ENCODE assay signal across 8 cellular contexts in the genomic region with DNA sequence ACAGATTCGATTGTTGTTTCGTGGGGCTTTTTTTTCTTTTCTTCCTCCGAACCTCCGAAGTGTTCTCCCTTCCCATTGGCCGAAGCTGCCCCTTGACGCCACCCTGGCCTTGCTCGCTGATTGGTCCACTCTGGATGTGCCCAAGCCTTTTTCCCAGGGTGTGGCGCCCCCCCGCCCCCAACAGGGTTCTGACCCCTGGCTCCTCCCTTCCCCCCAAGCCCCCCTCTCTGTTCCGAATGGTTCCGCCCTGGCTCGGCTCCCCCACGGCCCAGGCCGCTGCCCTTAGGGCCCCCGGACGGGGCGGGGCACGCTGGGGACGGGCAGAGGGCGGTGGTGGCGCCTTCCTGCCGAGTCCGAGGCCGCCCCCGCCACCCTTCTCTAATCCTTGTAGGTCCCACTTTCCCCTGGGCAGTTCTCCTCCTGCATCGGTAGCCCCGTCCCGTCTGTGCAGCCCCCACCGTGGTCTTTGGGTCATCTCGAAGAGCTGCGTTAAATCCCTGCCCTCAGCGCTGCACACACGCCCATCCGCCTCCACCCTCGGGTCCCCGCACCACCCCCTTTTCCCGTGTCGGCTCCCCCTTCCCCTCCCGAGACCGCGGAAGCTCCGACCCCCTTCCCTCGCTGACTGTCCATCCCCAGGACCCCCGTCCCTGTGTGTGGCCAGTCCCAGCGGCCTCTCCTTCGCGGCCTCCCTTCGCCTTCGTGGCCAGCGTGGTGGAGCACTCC. TPM values are rescaled to one million over a fixed set of nuclear protein-coding genes. Genes with fewer than 3 reads are reported as not detected.
DNase-seq lines count a peak whose midpoint lies in the region; ATAC-seq and TF ChIP-seq lines count a peak whose summit lies in the region.

No MANE protein-coding gene starts in this region.

- peak overlapping the region; percentile 58 for H3K27ac ChIP-seq in effector memory CD4-positive, alpha-beta T cell (ENCODE audit: insufficient read depth, low read length, poor library complexity, severe bottlenecking)

- TF ChIP-seq CTCF in AG09309 (IDR thresholded peaks at IDR 0.05; ENCODE audit: control insufficient read depth, insufficient read depth, low read depth, low read length, missing control alignments): no peak

- no peaks in the 10 kb centered on the region for H3K27me3 ChIP-seq in effector memory CD4-positive, alpha-beta T cell (replicated peaks; ENCODE audit: control insufficient read depth, insufficient read depth, low read length, poor library complexity, severe bottlenecking)

- CTCF ChIA-PET in activated CD4-positive, alpha-beta memory T cell treated with anti-CD3 and anti-CD28 coated beads, Interleukin-2, amount 10 ng/mL, durations not matched to agents 7 days and 5 days (lab: Charles Lee): interaction anchor here (0.7 to 1.7 kb wide), 4 partner anchors 30 to 129 kb away, joined by 3 to 6 read pairs (median 5); no protein-coding TSS in a partner anchor

- H3K27me3 Mint-ChIP-seq in activated CD4-positive, alpha-beta memory T cell treated with anti-CD3 and anti-CD28 coated beads, Interleukin-2, amount 10 ng/mL, durations not matched to agents 7 days and 5 days: peaks cover 13% of the 10 kb centered on the region

- H3K9me3 Mint-ChIP-seq in activated CD4-positive, alpha-beta memory T cell treated with anti-CD3 and anti-CD28 coated beads, Interleukin-2, amount 10 ng/mL, durations not matched to agents 7 days and 5 days: no peaks in the 10 kb centered on the region

- no peaks in the 10 kb centered on the region for H3K36me3 ChIP-seq in effector memory CD4-positive, alpha-beta T cell (ENCODE audit: control insufficient read depth, insufficient read depth, low read length)

- H3K9me3 ChIP-seq in effector memory CD4-positive, alpha-beta T cell (ENCODE audit: control insufficient read depth, low read length): no peaks in the 10 kb centered on the region

- H3K4me3 ChIP-seq in AG09309 (ENCODE audit: control insufficient read depth, low read depth, low read length): peak overlapping the region; percentile 65
- H3K4me3 ChIP-seq in effector memory CD4-positive, alpha-beta T cell (ENCODE audit: insufficient read depth, low read depth, low read length, poor library complexity, severe bottlenecking): peak overlapping the region; percentile 60

- H3K27ac Mint-ChIP-seq in activated CD4-positive, alpha-beta memory T cell treated with anti-CD3 and anti-CD28 coated beads, Interleukin-2, amount 10 ng/mL, durations not matched to agents 7 days and 5 days: peak overlapping the region; percentile 91

- H3K4me1 ChIP-seq in effector memory CD4-positive, alpha-beta T cell (ENCODE audit: control insufficient read depth, insufficient read depth, low read length, poor library complexity, severe bottlenecking): no peaks in the 10 kb centered on the region

- ATAC-seq in GM18867 (IDR thresholded peaks at IDR 0.05; ENCODE audit: unreplicated experiment): peak; percentile 62
- peak; percentile 69 for ATAC-seq in HG03095 (IDR thresholded peaks at IDR 0.05; ENCODE audit: unreplicated experiment)

- DNase-seq in AG09309 (ENCODE audit: low read depth) (peak; percentile 71), NCI-H226 (peak; percentile 75), lung microvascular endothelial cell (ENCODE audit: low read depth in 2 of 2) (peak; percentile 92 to 93)
- DNase-seq in activated CD4-positive, alpha-beta memory T cell treated with anti-CD3 and anti-CD28 coated beads, Interleukin-2, amount 10 ng/mL, durations not matched to agents 7 days and 5 days: peak; percentile 84
- DNase-seq in effector memory CD4-positive, alpha-beta T cell: peak; percentile 40 to 62 (median 42)
- DNase-seq in stimulated activated CD4-positive, alpha-beta T cell treated with anti-CD3 and anti-CD28 coated beads, TNF-alpha, amount 100 ng/mL, for 48 hours (ENCODE audit: low read depth in 3 of 3): peak; percentile 31 to 47 (median 39)

- H3K36me3 Mint-ChIP-seq in activated CD4-positive, alpha-beta memory T cell treated with anti-CD3 and anti-CD28 coated beads, Interleukin-2, amount 10 ng/mL, durations not matched to agents 7 days and 5 days (ENCODE audit: low read depth): peaks cover 6% of the 10 kb centered on the region

- H3K4me3 Mint-ChIP-seq in activated CD4-positive, alpha-beta memory T cell treated with anti-CD3 and anti-CD28 coated beads, Interleukin-2, amount 10 ng/mL, durations not matched to agents 7 days and 5 days: peak overlapping the region; percentile 80

- H3K4me1 Mint-ChIP-seq in activated CD4-positive, alpha-beta memory T cell treated with anti-CD3 and anti-CD28 coated beads, Interleukin-2, amount 10 ng/mL, durations not matched to agents 7 days and 5 days: peaks cover 6% of the 10 kb centered on the region

- POLR2A ChIA-PET in activated CD4-positive, alpha-beta memory T cell treated with anti-CD3 and anti-CD28 coated beads, Interleukin-2, amount 10 ng/mL, durations not matched to agents 7 days and 5 days (lab: Charles Lee): interaction anchor here (0.6 to 1.7 kb wide), 6 partner anchors 22 to 151 kb away, joined by 3 to 7 read pairs (median 5); a partner anchor contains a TSS

RNA-seq across cellular contexts. Expression of a gene that starts 25.6 kb away (rescaled TPM):
- 10 to 100 TPM; 15.3 to 18.4 TPM for total RNA-seq in activated CD4-positive, alpha-beta memory T cell treated with anti-CD3 and anti-CD28 coated beads, Interleukin-2, amount 10 ng/mL, durations not matched to agents 7 days and 5 days
- 10.9 and 11.9 TPM in 2 replicates for total RNA-seq in lung microvascular endothelial cell

RNA-seq across cellular contexts. Expression of a gene that starts 50.9 kb away (rescaled TPM):
- 1 to 10 TPM; 6.9 to 7.2 TPM for total RNA-seq in activated CD4-positive, alpha-beta memory T cell treated with anti-CD3 and anti-CD28 coated beads, Interleukin-2, amount 10 ng/mL, durations not matched to agents 7 days and 5 days
- 1.7 and 2.0 TPM in 2 replicates for total RNA-seq in lung microvascular endothelial cell

Comparison
In these comparisons a context has a peak if more than half of its experiments do, and no peak if none do; other contexts are left out.
1. Peak in every context shown above with its lines: DNase-seq, ATAC-seq, H3K4me3 ChIP-seq and H3K27ac ChIP-seq.
2. DNase-seq: peak in every context shown above with its lines; median percentile 92 in lung microvascular endothelial cell; 84 in activated CD4-positive, alpha-beta memory T cell treated with anti-CD3 and anti-CD28 coated beads, Interleukin-2, amount 10 ng/mL, durations not matched to agents 7 days and 5 days; 75 in NCI-H226; 71 in AG09309; 42 in effector memory CD4-positive, alpha-beta T cell; 39 in stimulated activated CD4-positive, alpha-beta T cell treated with anti-CD3 and anti-CD28 coated beads, TNF-alpha, amount 100 ng/mL, for 48 hours.